ENCODE assay signal across 9 cellular contexts in genomic region chr15:84780492-84780891, GRCh38.
"Had no signal": no experiment of that assay in that cellular context is flagged by ENCODE, and none has a peak within 500 bp of the region (broad histone marks: within the 10 kb centered on the region; RNA-seq: fewer than 3 reads in every experiment).

No MANE protein-coding gene starts in this region.

- H3K27ac ChIP-seq: GM23248, HL-60 had no signal

- H3K27ac Mint-ChIP-seq: IgD-negative memory B cell had no signal

- DNase-seq: GM23248, GOT3, H7, KBM-7 had no signal

- H3K4me3 ChIP-seq: GM23248, HAP-1 had no signal

- H3K9me3 ChIP-seq: HAP-1 had no signal

- H3K9me3 Mint-ChIP-seq: IgD-negative memory B cell had no signal

- H3K4me1 ChIP-seq: HAP-1 had no signal

- ATAC-seq: HCT116, HepG2 had no signal

- H3K27me3 Mint-ChIP-seq: IgD-negative memory B cell had no signal

- H3K4me3 Mint-ChIP-seq: IgD-negative memory B cell had no signal
